8 cellular contexts compared by ENCODE assay signal in genomic region chr12:2004113-2004929, GRCh38. TPM values are rescaled to one million over a fixed set of nuclear protein-coding genes. Genes with fewer than 3 reads are reported as not detected.
DNase-seq lines count a peak whose midpoint lies in the region; ATAC-seq and TF ChIP-seq lines count a peak whose summit lies in the region.

Gene DCP1B, minus strand, starts transcription at chr12:2004457. Its CDS starts 26 bp downstream, at chr12:2004431.

- no peak for TF ChIP-seq EP300 in transverse colon (IDR thresholded peaks at IDR 0.05; ENCODE audit: low read depth)

- H3K4me3 ChIP-seq in trophoblast cell (ENCODE audit: low read depth, low read length) (peak within 1 kb of the TSS; percentile 98), transverse colon (peak within 1 kb of the TSS; percentile 69 to 94 (median 89))

- ATAC-seq in HG02763 (IDR thresholded peaks at IDR 0.05; ENCODE audit: unreplicated experiment) (peak; percentile 98), T-cell (replicated peaks in 1 of 4) (peak; percentile 99 to 100 (median 100))

- DNase-seq in NCI-H1436 (lab: John Stamatoyannopoulos, UW) (peak; percentile 92), T-cell (peak; percentile 83 to 95 (median 90)), cardiac septum (ENCODE audit: low spot score) (peak; percentile 96), trophoblast cell (peak; percentile 89 to 91), transverse colon (peak; percentile 98)

- H3K9ac ChIP-seq in trophoblast cell (ENCODE audit: low read length) = peak within 1 kb of the TSS; percentile 95

- peak within 1 kb of the TSS; percentile 62 for H2AK5ac ChIP-seq in trophoblast cell (ENCODE audit: low read length)

- H4K12ac ChIP-seq in trophoblast cell (ENCODE audit: low read depth, low read length) = peak within 1 kb of the TSS; percentile 98

- H3K4me1 Mint-ChIP-seq in T-cell = peaks cover 36 to 40% (median 36%) of the 10 kb centered on the region in 3 donors

- peak within 1 kb of the TSS; percentile 98 to 99 for H3K27ac Mint-ChIP-seq in T-cell

- H3K27ac ChIP-seq in adipose tissue (ENCODE audit: low read depth, low read length) (peak within 1 kb of the TSS; percentile 41), trophoblast cell (ENCODE audit: low read depth, low read length) (peak within 1 kb of the TSS; percentile 95), transverse colon (peak within 1 kb of the TSS; percentile 90 to 97 (median 94))

- peak within 1 kb of the TSS; percentile 99 for H4K8ac ChIP-seq in trophoblast cell (ENCODE audit: low read depth, low read length)

- intact Hi-C loops in cardiac septum (cut with DNase I) = no loop called here
- intact Hi-C loops in transverse colon (cut with DNase I; ENCODE audit: low total_unique reads) = no loop called here

- H3K36me3 ChIP-seq in trophoblast cell (ENCODE audit: control insufficient read depth in 1 of 2, insufficient read depth in 2 of 2, low read length in 2 of 2) = no peaks in the 10 kb centered on the region
- no peaks in the 10 kb centered on the region for H3K36me3 ChIP-seq in transverse colon

- peak within 1 kb of the TSS; percentile 100 for H3K14ac ChIP-seq in trophoblast cell (ENCODE audit: low read length)

- no peaks in the 10 kb centered on the region for H3K9me3 Mint-ChIP-seq in T-cell

- H2BK5ac ChIP-seq in trophoblast cell (ENCODE audit: low read depth, low read length, poor library complexity) = peak within 1 kb of the TSS; percentile 99

- H3K4me1 ChIP-seq in trophoblast cell (ENCODE audit: control insufficient read depth in 1 of 2, insufficient read depth in 2 of 2, low read length in 2 of 2) (peaks cover 0 to 1% of the 10 kb centered on the region in 2 experiments), transverse colon (peaks cover 0 to 27% (median 13%) of the 10 kb centered on the region in 4 donors)

- TF ChIP-seq POLR2A in transverse colon (IDR thresholded peaks at IDR 0.05) = peak; percentile 73

- peaks cover 2% of the 10 kb centered on the region for H3K36me3 Mint-ChIP-seq in T-cell

- TF ChIP-seq CTCF in GM12874 (IDR thresholded peaks at IDR 0.05; ENCODE audit: insufficient read depth, low read depth, low read length) = 0 out of 2 replicates have a peak, but pooled peaks have one; percentile 8
- TF ChIP-seq CTCF in transverse colon (IDR thresholded peaks at IDR 0.05) = peak in 1 of 5 experiments; percentile 2

- H2BK12ac ChIP-seq in trophoblast cell (ENCODE audit: low read length) = peak within 1 kb of the TSS; percentile 87

- H4K91ac ChIP-seq in trophoblast cell (ENCODE audit: low read depth, low read length) = peak within 1 kb of the TSS; percentile 97

- H3K23ac ChIP-seq in trophoblast cell (ENCODE audit: low read length) = no peak within 1 kb of the TSS

- H3K79me2 ChIP-seq in trophoblast cell (ENCODE audit: control insufficient read depth, insufficient read depth, low read length, poor library complexity) = peaks cover 5% of the 10 kb centered on the region

- H3K27me3 Mint-ChIP-seq in T-cell = no peaks in the 10 kb centered on the region

- H3K4me3 Mint-ChIP-seq in T-cell = peak within 1 kb of the TSS; percentile 99

- peak within 1 kb of the TSS; percentile 48 for H3K4me2 ChIP-seq in trophoblast cell (ENCODE audit: low read length)

- H3K27me3 ChIP-seq in trophoblast cell (ENCODE audit: insufficient read depth, low read length) (no peaks in the 10 kb centered on the region), transverse colon (no peaks in the 10 kb centered on the region)

- H3K9me3 ChIP-seq in trophoblast cell (ENCODE audit: insufficient read depth, low read depth, low read length) = no peaks in the 10 kb centered on the region
- no peaks in the 10 kb centered on the region for H3K9me3 ChIP-seq in transverse colon

- POLR2A ChIA-PET in T-cell (lab: Charles Lee) = no interaction called here

- 3 to 4% (median 4%) methylated on average over 51 to 55 of the region's 55 CpGs for WGBS in adipose tissue, 3 donors
- WGBS in trophoblast cell (ENCODE audit: extremely low coverage, insufficient coverage, insufficient read length) = no CpG with 5 or more reads among the region's 55 CpGs
- WGBS in transverse colon (ENCODE audit: low coverage in 1 of 2), 2 donors = 4% methylated on average over 55 of the region's 55 CpGs; no CpG with 5 or more reads in 1 of the 2 donors

- H3K79me1 ChIP-seq in trophoblast cell (ENCODE audit: low read length) = peaks cover 10% of the 10 kb centered on the region

- H3K18ac ChIP-seq in trophoblast cell (ENCODE audit: low read length) = peak within 1 kb of the TSS; percentile 99

- H2AFZ ChIP-seq in trophoblast cell (ENCODE audit: insufficient read depth, low read length, poor library complexity) = peak within 1 kb of the TSS; percentile 99

- peak within 1 kb of the TSS; percentile 97 for H2BK120ac ChIP-seq in trophoblast cell (ENCODE audit: insufficient read depth, low read length, poor library complexity)

- peak within 1 kb of the TSS; percentile 93 for H3K4ac ChIP-seq in trophoblast cell (ENCODE audit: low read depth, low read length)

- in situ Hi-C loops in transverse colon (cut with MboI; ENCODE audit: low pct_ligation_motif_present in 1 of 4, low pct_unique_long_range_greater_than_20kb in 1 of 4, low sequenced_read_pairs in 3 of 4) = no loop called here

- CTCF ChIA-PET in T-cell (lab: Charles Lee) = interaction anchor here in 1 of 2 donors (0.6 to 1.0 kb wide), 3 partner anchors 8 to 799 kb away, joined by 3 to 4 read pairs (median 3); no protein-coding TSS in a partner anchor

RNA-seq across cellular contexts. Expression of gene DCP1B, which starts in this region (rescaled TPM):
- total RNA-seq in T-cell (10 to 100 TPM; 10.5 to 24.2 (median 20.3) TPM), cardiac septum (2.1 TPM), transverse colon (10 to 100 TPM; 17.3 to 26.2 (median 20.6) TPM)
- 1 to 10 TPM; 4.9 to 8.0 (median 5.8) TPM for polyA plus RNA-seq in adipose tissue
- polyA plus RNA-seq in trophoblast cell (2013) = 15.3 and 15.8 TPM in 2 replicates

Comparison
In these comparisons a context has a peak if more than half of its experiments do, and no peak if none do; other contexts are left out.
1. Peak in every context shown above with its lines: DNase-seq, ATAC-seq, H3K4me3 ChIP-seq and H3K27ac ChIP-seq.
2. H3K27ac ChIP-seq: peak in every context shown above with its lines; median percentile 95 in trophoblast cell; 94 in transverse colon; 41 in adipose tissue.